In the genomic region with DNA sequence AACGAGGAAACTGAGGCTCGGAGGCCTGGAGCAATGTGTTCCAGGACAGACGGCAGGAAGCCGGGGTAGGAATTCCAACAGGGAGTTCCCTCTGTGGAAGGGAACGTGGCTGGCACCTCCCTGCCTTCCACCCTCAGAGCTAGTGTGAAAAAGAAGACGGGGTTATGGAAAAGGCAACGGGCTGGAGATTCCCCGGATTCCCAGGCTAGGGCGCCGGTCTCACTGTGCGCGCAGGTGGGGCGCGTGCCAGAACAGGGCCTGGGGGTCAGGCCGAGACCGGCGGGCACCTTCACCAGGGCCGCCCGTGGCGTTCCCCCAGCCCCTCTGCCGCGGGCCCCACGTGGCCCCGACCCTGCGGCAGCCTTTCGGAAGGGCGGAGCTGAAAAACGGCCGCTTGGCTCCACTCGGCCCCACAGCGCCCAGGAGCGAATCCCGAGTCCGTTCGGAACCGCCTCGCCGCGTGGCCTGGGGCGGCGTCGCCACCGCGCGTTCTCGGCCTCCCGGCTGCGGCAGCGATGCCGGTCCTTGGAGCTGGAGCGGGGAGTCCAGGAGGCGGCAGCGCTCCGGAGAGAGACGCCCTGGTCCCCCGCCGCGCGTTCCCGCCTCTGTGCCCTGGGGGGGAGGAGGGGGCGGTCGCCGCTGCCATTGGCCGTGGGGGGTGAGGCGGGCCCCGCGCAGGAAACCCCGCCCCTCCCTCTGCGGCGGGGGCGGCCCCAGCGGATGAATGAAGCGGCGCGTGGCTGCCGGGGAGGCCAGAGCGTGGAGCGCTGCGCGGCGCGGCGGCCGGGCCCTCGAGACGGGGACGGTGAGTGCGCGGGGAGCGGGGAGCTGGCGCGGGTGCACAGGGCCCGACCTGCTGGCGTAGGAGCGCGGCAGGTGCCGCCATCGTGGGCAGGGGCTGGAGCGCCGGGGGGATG, we compare ENCODE assay signal across 1 cellular context.
TF ChIP-seq lines count a peak whose summit lies in the region.

Gene SLCO4A1 (plus strand): TSS at position 755 of the 917 bp plus-strand sequence. CDS start 13,952 bp downstream, outside the sequence.

TF ChIP-seq in HepG2, 621 proteins besides CTCF, POLR2A, EP300 and RAD21 (continued from another document and continues in another):
- TF ChIP-seq, protein P1, sequence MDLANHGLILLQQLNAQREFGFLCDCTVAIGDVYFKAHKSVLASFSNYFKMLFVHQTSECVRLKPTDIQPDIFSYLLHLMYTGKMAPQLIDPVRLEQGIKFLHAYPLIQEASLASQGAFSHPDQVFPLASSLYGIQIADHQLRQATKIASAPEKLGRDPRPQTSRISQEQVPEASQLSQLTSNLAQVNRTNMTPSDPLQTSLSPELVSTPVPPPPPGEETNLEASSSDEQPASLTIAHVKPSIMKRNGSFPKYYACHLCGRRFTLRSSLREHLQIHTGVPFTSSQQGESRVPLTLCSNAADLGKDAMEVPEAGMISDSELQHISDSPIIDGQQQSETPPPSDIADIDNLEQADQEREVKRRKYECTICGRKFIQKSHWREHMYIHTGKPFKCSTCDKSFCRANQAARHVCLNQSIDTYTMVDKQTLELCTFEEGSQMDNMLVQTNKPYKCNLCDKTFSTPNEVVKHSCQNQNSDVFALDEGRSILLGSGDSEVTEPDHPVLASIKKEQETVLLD (CRISPR knock-in tag; IDR thresholded peaks at IDR 0.05; ENCODE audit: low read depth) = peak; percentile 81
- TF ChIP-seq SRY (CRISPR knock-in tag; IDR thresholded peaks at IDR 0.05) (peak; percentile 96), ATF1 (CRISPR knock-in tag; IDR thresholded peaks at IDR 0.05) (no peak), ZC3H13 (CRISPR knock-in tag; IDR thresholded peaks at IDR 0.05) (peak; percentile 75; the same call in 1 of the 2 replicates), ZNF12 (CRISPR knock-in tag; IDR thresholded peaks at IDR 0.05) (no peak), CBX1 (IDR thresholded peaks at IDR 0.05; ENCODE audit: low read depth) (no peak), ZSCAN22 (CRISPR knock-in tag; IDR thresholded peaks at IDR 0.05) (no peak), PHF20 (CRISPR knock-in tag; IDR thresholded peaks at IDR 0.05) (no peak), ELF4 (CRISPR knock-in tag; IDR thresholded peaks at IDR 0.05; ENCODE audit: borderline replicate concordance) (no peak), CEBPB (IDR thresholded peaks at IDR 0.05; ENCODE audit: borderline replicate concordance, low read depth, low read length) (no peak), IRF9 (CRISPR knock-in tag; IDR thresholded peaks at IDR 0.05; ENCODE audit: borderline replicate concordance) (peak; percentile 93), FOXO1 (CRISPR knock-in tag; IDR thresholded peaks at IDR 0.05) (peak; percentile 79; the same call in 1 of the 2 replicates), NBN (conservative IDR thresholded peaks at IDR 0.05) (no peak), PPARG (CRISPR knock-in tag; conservative IDR thresholded peaks at IDR 0.05) (peak; percentile 84), GABPA (IDR thresholded peaks at IDR 0.05; ENCODE audit: low read depth, low read length) (peak; percentile 46), GABPA (CRISPR knock-in tag; IDR thresholded peaks at IDR 0.05; ENCODE audit: low read depth) (no peak), NFE2L1 (CRISPR knock-in tag; IDR thresholded peaks at IDR 0.05; ENCODE audit: borderline replicate concordance) (peak; percentile 85; the same call in 1 of the 2 replicates), SMARCE1 (IDR thresholded peaks at IDR 0.05; ENCODE audit: borderline replicate concordance) (no peak), MAX (IDR thresholded peaks at IDR 0.05) (peak; percentile 93), FIP1L1 (IDR thresholded peaks at IDR 0.05; ENCODE audit: borderline replicate concordance, insufficient read depth, low read depth, low read length) (0 out of 2 replicates have a peak, but pooled peaks have one; percentile 26), ELF1 (CRISPR knock-in tag; IDR thresholded peaks at IDR 0.05) (no peak), TSC22D2 (CRISPR knock-in tag; IDR thresholded peaks at IDR 0.05; ENCODE audit: borderline replicate concordance) (no peak), ZNF839 (CRISPR knock-in tag; IDR thresholded peaks at IDR 0.05; ENCODE audit: borderline replicate concordance) (peak; percentile 98; the same call in 1 of the 2 replicates), ATF7-NPFF (CRISPR knock-in tag; IDR thresholded peaks at IDR 0.05; ENCODE audit: low read depth) (peak; percentile 87), NFE2 (CRISPR knock-in tag; IDR thresholded peaks at IDR 0.05) (no peak), NFYB (CRISPR knock-in tag; IDR thresholded peaks at IDR 0.05) (peak; percentile 63), KDM6A (CRISPR knock-in tag; IDR thresholded peaks at IDR 0.05; ENCODE audit: low read depth) (no peak), ETV5 (CRISPR knock-in tag; IDR thresholded peaks at IDR 0.05; ENCODE audit: borderline replicate concordance) (peak; percentile 63), ZNF816 (CRISPR knock-in tag; IDR thresholded peaks at IDR 0.05; ENCODE audit: borderline replicate concordance) (no peak; the same call in 1 of the 2 replicates), ZNF510 (CRISPR knock-in tag; IDR thresholded peaks at IDR 0.05; ENCODE audit: low read depth) (peak; percentile 13; the same call in 1 of the 2 replicates), ZNF337 (CRISPR knock-in tag; IDR thresholded peaks at IDR 0.05; ENCODE audit: borderline replicate concordance, low read depth) (peak; percentile 87; the same call in 1 of the 2 replicates), ZNF205 (CRISPR knock-in tag; IDR thresholded peaks at IDR 0.05) (peak; percentile 80; the same call in 1 of the 2 replicates), ZMYM4 (CRISPR knock-in tag; IDR thresholded peaks at IDR 0.05) (peak; percentile 52; the same call in 1 of the 2 replicates), ZNF33A (CRISPR knock-in tag; IDR thresholded peaks at IDR 0.05; ENCODE audit: borderline replicate concordance) (no peak), RXRB (CRISPR knock-in tag; IDR thresholded peaks at IDR 0.05; ENCODE audit: borderline replicate concordance) (peak; percentile 48; the same call in 1 of the 2 replicates), CHCHD3 (CRISPR knock-in tag; IDR thresholded peaks at IDR 0.05) (peak; percentile 91; the same call in 1 of the 2 replicates), ZNF24 (IDR thresholded peaks at IDR 0.05) (no peak), ZFP82 (CRISPR knock-in tag; IDR thresholded peaks at IDR 0.05; ENCODE audit: borderline replicate concordance) (peak; percentile 70; the same call in 1 of the 2 replicates), ISX (CRISPR knock-in tag; conservative IDR thresholded peaks at IDR 0.05) (no peak), PRDM4 (CRISPR knock-in tag; IDR thresholded peaks at IDR 0.05; ENCODE audit: borderline replicate concordance) (peak; percentile 26; the same call in 1 of the 2 replicates), MAFF (IDR thresholded peaks at IDR 0.05; ENCODE audit: low read depth, low read length) (no peak), TFE3 (CRISPR knock-in tag; IDR thresholded peaks at IDR 0.05) (peak; percentile 42), HDAC2 (CRISPR knock-in tag; IDR thresholded peaks at IDR 0.05) (peak; percentile 49), ZNF841 (CRISPR knock-in tag; IDR thresholded peaks at IDR 0.05; ENCODE audit: borderline replicate concordance) (peak; percentile 79; the same call in 1 of the 2 replicates), ZNF788 (CRISPR knock-in tag; IDR thresholded peaks at IDR 0.05; ENCODE audit: borderline replicate concordance) (peak; percentile 68), GTF3A (CRISPR knock-in tag; conservative IDR thresholded peaks at IDR 0.05) (peak; percentile 61; the same call in 1 of the 2 replicates), ZNF879 (CRISPR knock-in tag; IDR thresholded peaks at IDR 0.05) (no peak), ZNF720 (CRISPR knock-in tag; IDR thresholded peaks at IDR 0.05) (no peak), ZNF749 (CRISPR knock-in tag; IDR thresholded peaks at IDR 0.05; ENCODE audit: borderline replicate concordance) (peak; percentile 93), ZFAT (CRISPR knock-in tag; conservative IDR thresholded peaks at IDR 0.05) (no peak), KLF16 (CRISPR knock-in tag; IDR thresholded peaks at IDR 0.05) (peak in 1 of 2 experiments; percentile 85; a peak in 1 of 4 replicates), HMG20A (CRISPR knock-in tag; IDR thresholded peaks at IDR 0.05; ENCODE audit: borderline replicate concordance) (no peak), ZNF556 (CRISPR knock-in tag; IDR thresholded peaks at IDR 0.05; ENCODE audit: borderline replicate concordance) (peak; percentile 76), HOXA3 (CRISPR knock-in tag; IDR thresholded peaks at IDR 0.05) (peak; percentile 63; the same call in 1 of the 2 replicates), ZNF296 (CRISPR knock-in tag; conservative IDR thresholded peaks at IDR 0.05) (no peak), ZNF501 (CRISPR knock-in tag; IDR thresholded peaks at IDR 0.05) (no peak), ZNF619 (CRISPR knock-in tag; IDR thresholded peaks at IDR 0.05) (0 out of 2 replicates have a peak, but pooled peaks have one; percentile 93), REXO4 (CRISPR knock-in tag; IDR thresholded peaks at IDR 0.05; ENCODE audit: borderline replicate concordance) (no peak; the same call in 1 of the 2 replicates), MYNN (CRISPR knock-in tag; IDR thresholded peaks at IDR 0.05; ENCODE audit: low read depth) (peak; percentile 78; the same call in 1 of the 2 replicates), DPF2 (CRISPR knock-in tag; IDR thresholded peaks at IDR 0.05; ENCODE audit: borderline replicate concordance, low read depth) (no peak; the same call in 1 of the 2 replicates)
- TF ChIP-seq, protein P2, sequence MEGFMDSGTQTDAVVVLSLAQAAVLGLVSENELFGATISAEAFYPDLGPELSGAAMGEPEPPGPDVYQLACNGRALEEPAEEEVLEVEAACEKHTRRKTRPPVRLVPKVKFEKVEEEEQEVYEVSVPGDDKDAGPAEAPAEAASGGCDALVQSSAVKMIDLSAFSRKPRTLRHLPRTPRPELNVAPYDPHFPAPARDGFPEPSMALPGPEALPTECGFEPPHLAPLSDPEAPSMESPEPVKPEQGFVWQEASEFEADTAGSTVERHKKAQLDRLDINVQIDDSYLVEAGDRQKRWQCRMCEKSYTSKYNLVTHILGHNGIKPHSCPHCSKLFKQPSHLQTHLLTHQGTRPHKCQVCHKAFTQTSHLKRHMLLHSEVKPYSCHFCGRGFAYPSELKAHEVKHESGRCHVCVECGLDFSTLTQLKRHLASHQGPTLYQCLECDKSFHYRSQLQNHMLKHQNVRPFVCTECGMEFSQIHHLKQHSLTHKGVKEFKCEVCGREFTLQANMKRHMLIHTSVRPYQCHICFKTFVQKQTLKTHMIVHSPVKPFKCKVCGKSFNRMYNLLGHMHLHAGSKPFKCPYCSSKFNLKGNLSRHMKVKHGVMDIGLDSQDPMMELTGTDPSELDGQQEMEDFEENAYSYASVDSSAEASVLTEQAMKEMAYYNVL (CRISPR knock-in tag; IDR thresholded peaks at IDR 0.05; ENCODE audit: borderline replicate concordance) = peak; percentile 83
- TF ChIP-seq, protein P3, sequence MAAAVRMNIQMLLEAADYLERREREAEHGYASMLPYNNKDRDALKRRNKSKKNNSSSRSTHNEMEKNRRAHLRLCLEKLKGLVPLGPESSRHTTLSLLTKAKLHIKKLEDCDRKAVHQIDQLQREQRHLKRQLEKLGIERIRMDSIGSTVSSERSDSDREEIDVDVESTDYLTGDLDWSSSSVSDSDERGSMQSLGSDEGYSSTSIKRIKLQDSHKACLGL (CRISPR knock-in tag; IDR thresholded peaks at IDR 0.05) = peak; percentile 76
- TF ChIP-seq, protein P4, sequence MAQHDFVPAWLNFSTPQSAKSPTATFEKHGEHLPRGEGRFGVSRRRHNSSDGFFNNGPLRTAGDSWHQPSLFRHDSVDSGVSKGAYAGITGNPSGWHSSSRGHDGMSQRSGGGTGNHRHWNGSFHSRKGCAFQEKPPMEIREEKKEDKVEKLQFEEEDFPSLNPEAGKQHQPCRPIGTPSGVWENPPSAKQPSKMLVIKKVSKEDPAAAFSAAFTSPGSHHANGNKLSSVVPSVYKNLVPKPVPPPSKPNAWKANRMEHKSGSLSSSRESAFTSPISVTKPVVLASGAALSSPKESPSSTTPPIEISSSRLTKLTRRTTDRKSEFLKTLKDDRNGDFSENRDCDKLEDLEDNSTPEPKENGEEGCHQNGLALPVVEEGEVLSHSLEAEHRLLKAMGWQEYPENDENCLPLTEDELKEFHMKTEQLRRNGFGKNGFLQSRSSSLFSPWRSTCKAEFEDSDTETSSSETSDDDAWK (CRISPR knock-in tag; IDR thresholded peaks at IDR 0.05) = no peak
